ENCODE assay signal across 10 cellular contexts in the genomic region with DNA sequence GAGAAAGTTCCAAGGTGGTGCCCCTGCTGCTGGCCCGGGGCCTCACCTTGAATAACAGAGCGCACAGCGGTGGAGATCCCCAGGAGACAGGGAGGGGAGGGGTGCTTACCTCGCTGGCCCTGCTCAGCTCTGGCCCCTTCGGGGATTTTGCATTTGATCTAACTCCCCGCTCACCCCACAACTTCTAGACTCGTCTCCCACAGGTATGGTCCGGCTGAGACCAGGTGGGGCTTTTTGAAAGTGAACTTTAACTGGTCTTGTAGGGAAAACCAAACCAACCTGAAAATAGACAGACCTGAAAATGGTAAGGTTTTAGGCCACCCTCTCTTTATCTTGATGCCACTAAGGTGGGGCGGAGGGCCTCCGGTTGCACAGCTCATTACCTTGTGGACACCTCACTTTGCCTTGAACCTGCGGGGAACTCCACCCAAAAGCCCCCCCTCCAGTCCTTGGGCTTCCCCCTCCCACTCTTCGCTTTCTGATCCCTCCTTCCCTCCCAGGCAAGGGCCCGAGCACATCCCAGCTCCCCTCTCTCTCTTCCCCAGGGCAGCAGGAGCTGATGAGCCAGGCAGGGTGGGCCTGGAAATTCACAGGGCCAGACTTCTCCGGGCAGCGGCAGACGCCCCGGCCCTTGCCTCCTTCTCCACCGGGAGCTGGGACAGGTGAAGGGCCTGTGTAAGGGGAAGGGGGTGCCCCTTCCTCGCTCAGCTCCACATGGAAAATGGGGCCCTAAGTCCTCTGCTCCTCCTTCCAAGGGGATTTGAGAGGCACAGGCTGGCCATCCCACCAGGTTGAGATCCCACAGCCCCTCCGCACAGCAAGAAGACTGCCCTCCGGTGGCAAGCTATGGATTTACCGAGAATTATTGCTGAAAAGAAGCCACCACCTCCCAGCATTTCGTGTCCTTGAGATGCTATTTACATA. TPM values are rescaled to one million over a fixed set of nuclear protein-coding genes. Genes with fewer than 3 reads are reported as not detected.
DNase-seq lines count a peak whose midpoint lies in the region; ATAC-seq, FAIRE-seq and TF ChIP-seq lines count a peak whose summit lies in the region.
"Had no signal": no experiment of that assay in that cellular context is flagged by ENCODE, and none has a peak within 500 bp of the region (broad histone marks: within the 10 kb centered on the region; RNA-seq: fewer than 3 reads in every experiment).

No MANE protein-coding gene starts in this region.

- no peaks in the 10 kb centered on the region for H3K27me3 ChIP-seq in HL-60 (ENCODE audit: insufficient read depth, poor library complexity, severe bottlenecking)
- peaks cover 1% of the 10 kb centered on the region for H3K27me3 ChIP-seq in bronchial epithelial cell (ENCODE audit: control insufficient read depth, insufficient read depth, low read length)
- peaks cover 57% of the 10 kb centered on the region for H3K27me3 ChIP-seq in gastroesophageal sphincter

- H3K9me3 ChIP-seq in gastroesophageal sphincter, result peaks cover 0 to 27% (median 0%) of the 10 kb centered on the region in 3 donors

- H3K36me3 ChIP-seq in bronchial epithelial cell (ENCODE audit: control insufficient read depth, insufficient read depth, low read length) (no peaks in the 10 kb centered on the region), gastroesophageal sphincter (no peaks in the 10 kb centered on the region)

- H3K4me3 Mint-ChIP-seq in memory B cell, result peak overlapping the region; percentile 82

- 28 to 48% methylated on average over 2 to 10 of the region's 23 CpGs for WGBS in gastroesophageal sphincter (ENCODE audit: low coverage in 1 of 2), 2 donors

- DNase-seq in NCI-H1436 (lab: John Stamatoyannopoulos, UW) (peak; percentile 46), NCI-H1436 treated with DMSO at 0.1 percent for 48 hours (lab: John Stamatoyannopoulos, UW) (no peak), HL-60 (ENCODE audit: low read depth in 1 of 2, low spot score in 1 of 2) (peak in 1 of 2 experiments; percentile 51), SK-MEL-5 (ENCODE audit: low read depth, low spot score) (peak; percentile 55), bronchial epithelial cell (ENCODE audit: low read depth) (peak; percentile 20), memory B cell (ENCODE audit: low spot score in 2 of 2) (peak; percentile 57 to 63)

- no peak for FAIRE-seq in bronchial epithelial cell (lab: Jason Lieb, UNC)
- FAIRE-seq: colon had no signal

- H3K4me3 ChIP-seq in HL-60 (replicated peaks; ENCODE audit: insufficient read depth, low read length) (no peak overlapping the region), bronchial epithelial cell (ENCODE audit: low read depth, low read length) (no peak overlapping the region), gastroesophageal sphincter (no peak overlapping the region)

- peaks cover 5% of the 10 kb centered on the region for H3K9me3 Mint-ChIP-seq in memory B cell

- TF ChIP-seq POLR2A in gastroesophageal sphincter (IDR thresholded peaks at IDR 0.05), result no peak

- in situ Hi-C loops in SK-MEL-5 (cut with HindIII; ENCODE audit: low pct_unique_long_range_greater_than_20kb, low sequenced_read_pairs), result no loop called here

- peak; percentile 55 for ATAC-seq in GM19452 (IDR thresholded peaks at IDR 0.05; ENCODE audit: unreplicated experiment)
- ATAC-seq in memory B cell (ENCODE audit: low read depth), result peak; percentile 78
- ATAC-seq in gastroesophageal sphincter, result no peak

- H3K27ac ChIP-seq in HL-60 (replicated peaks) (no peak overlapping the region), gastroesophageal sphincter (no peak overlapping the region)

- no peaks in the 10 kb centered on the region for H3K4me1 ChIP-seq in gastroesophageal sphincter

- TF ChIP-seq CTCF in HL-60 (IDR thresholded peaks at IDR 0.05; ENCODE audit: insufficient read depth, low read length) (peak; percentile 35), bronchial epithelial cell (IDR thresholded peaks at IDR 0.05; ENCODE audit: insufficient read depth, low read length, severe bottlenecking) (peak; percentile 50), gastroesophageal sphincter (IDR thresholded peaks at IDR 0.05) (peak in 1 of 4 experiments; percentile 27)

- peaks cover 17% of the 10 kb centered on the region for H3K4me1 Mint-ChIP-seq in memory B cell

- H3K27me3 Mint-ChIP-seq in memory B cell, result peaks cover 2% of the 10 kb centered on the region

- peaks cover 6% of the 10 kb centered on the region for H3K36me3 Mint-ChIP-seq in memory B cell

- H3K27ac Mint-ChIP-seq in memory B cell, result peak overlapping the region; percentile 79

- TF ChIP-seq EP300 in gastroesophageal sphincter (IDR thresholded peaks at IDR 0.05), result no peak

RNA-seq across cellular contexts. Expression of a gene that starts 16.1 kb away (rescaled TPM):
- total RNA-seq in SK-MEL-5 (2014; rRNA removed; shearing (Covaris generic)), result not detected in 2 replicates
- polyA plus RNA-seq in SK-MEL-5 (2015; cell fraction: cytosol; rRNA removed), result 0.24 TPM in 1 of 2 replicates, not detected in the other
- not detected in 2 replicates for polyA plus RNA-seq in SK-MEL-5 (2015; cell fraction: nucleus; rRNA removed)
- not detected in 2 replicates for total RNA-seq in bronchial epithelial cell
- total RNA-seq in gastroesophageal sphincter, result 1 to 10 TPM in 3 of 4 donors, under 1 TPM in 1; 0.47 to 4.2 (median 1.4) TPM
- polyA plus RNA-seq: CD8-positive, alpha-beta memory T cell had no signal

RNA-seq across cellular contexts. Expression of a gene that starts 59.9 kb away (rescaled TPM):
- total RNA-seq in SK-MEL-5 (2014; rRNA removed; shearing (Covaris generic)), result 17.0 and 18.9 TPM in 2 replicates
- 27.7 and 30.8 TPM in 2 replicates for polyA plus RNA-seq in SK-MEL-5 (2015; cell fraction: cytosol; rRNA removed)
- polyA plus RNA-seq in SK-MEL-5 (2015; cell fraction: nucleus; rRNA removed), result 179 and 208 TPM in 2 replicates
- total RNA-seq in bronchial epithelial cell (20.7 and 33.2 TPM in 2 replicates), gastroesophageal sphincter (10 to 100 TPM; 24.1 to 41.9 (median 31.8) TPM)
